In genomic region chr15:67212655-67213054, GRCh38 we compare ENCODE assay signal across 25 cellular contexts.
"Had no signal": no experiment of that assay in that cellular context is flagged by ENCODE, and none has a peak within 500 bp of the region (broad histone marks: within the 10 kb centered on the region; RNA-seq: fewer than 3 reads in every experiment).

No MANE protein-coding gene starts in this region.

- FAIRE-seq: pancreas, urothelium cell line had no signal

- H3K27ac ChIP-seq: left ventricle myocardium inferior, pancreas, prostate gland, skin epidermis, spleen, suprapubic skin, thoracic aorta, tibial artery, upper lobe of right lung had no signal

- ATAC-seq: mucosa of descending colon; naive thymus-derived CD4-positive, alpha-beta T cell; natural killer cell treated with Interleukin-12 subunit alpha and Interleukin-12 subunit beta and Interleukin-15 and Interleukin-18, amount 100 ng/mL, for 72 hours; pancreas; right cardiac atrium; sciatic nerve; stimulated activated effector memory CD8-positive, alpha-beta T cell treated with anti-CD3 and anti-CD28 coated beads, Interleukin-12 subunit alpha, Interleukin-12 subunit beta, amount 100 ng/mL, for 72 hours; upper lobe of right lung had no signal

- H3K4me3 ChIP-seq: left ventricle myocardium inferior, lung, mucosa of descending colon, pancreas, prostate gland, skin epidermis, spleen, suprapubic skin, thoracic aorta, tibial artery, upper lobe of right lung had no signal

- H3K9me3 ChIP-seq: left ventricle myocardium inferior, mucosa of descending colon, pancreas, prostate gland, spleen, suprapubic skin, thoracic aorta, tibial artery, upper lobe of right lung had no signal

- DNase-seq: islet precursor cell; left ventricle myocardium inferior; mesendoderm; midbrain; mucosa of descending colon; naive thymus-derived CD4-positive, alpha-beta T cell; pancreas; posterior cingulate gyrus; retina; right cardiac atrium; spleen; stimulated activated CD4-positive, alpha-beta T cell treated with anti-CD3 and anti-CD28 coated beads, Interleukin-4, amount 100 ng/mL, for 24 hours; stimulated activated naive CD4-positive, alpha-beta T cell; tibial artery; trophoblast cell; upper lobe of right lung had no signal

- H3K27me3 ChIP-seq: pancreas, spleen, suprapubic skin, tibial artery, upper lobe of right lung had no signal

- H3K36me3 ChIP-seq: prostate gland had no signal

- H3K4me1 ChIP-seq: left ventricle myocardium inferior, pancreas, prostate gland, spleen, suprapubic skin, tibial artery, upper lobe of right lung had no signal
